Comparison of ENCODE assay signal across 1 cellular context in genomic region chr17:34979650-34980352, GRCh38.
A peak's percentile ranks its signal among the peaks of the same experiment; 100 is the strongest.
TF ChIP-seq lines count a peak whose summit lies in the region.

No MANE protein-coding gene starts in this region.

TF ChIP-seq in SK-N-SH, 30 proteins besides CTCF, POLR2A, EP300 and RAD21 (continued from another document):
- TF ChIP-seq REST (IDR thresholded peaks at IDR 0.05; ENCODE audit: low read depth, low read length) (no peak), POLR2AphosphoS5 (IDR thresholded peaks at IDR 0.05; ENCODE audit: low read depth, low read length) (0 out of 2 replicates have a peak, but pooled peaks have one; percentile 53), RFX5 (IDR thresholded peaks at IDR 0.05; ENCODE audit: low read length) (no peak), TCF12 (IDR thresholded peaks at IDR 0.05) (no peak)
- TF ChIP-seq, protein P1, sequence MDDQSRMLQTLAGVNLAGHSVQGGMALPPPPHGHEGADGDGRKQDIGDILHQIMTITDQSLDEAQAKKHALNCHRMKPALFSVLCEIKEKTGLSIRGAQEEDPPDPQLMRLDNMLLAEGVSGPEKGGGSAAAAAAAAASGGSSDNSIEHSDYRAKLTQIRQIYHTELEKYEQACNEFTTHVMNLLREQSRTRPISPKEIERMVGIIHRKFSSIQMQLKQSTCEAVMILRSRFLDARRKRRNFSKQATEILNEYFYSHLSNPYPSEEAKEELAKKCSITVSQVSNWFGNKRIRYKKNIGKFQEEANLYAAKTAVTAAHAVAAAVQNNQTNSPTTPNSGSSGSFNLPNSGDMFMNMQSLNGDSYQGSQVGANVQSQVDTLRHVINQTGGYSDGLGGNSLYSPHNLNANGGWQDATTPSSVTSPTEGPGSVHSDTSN (IDR thresholded peaks at IDR 0.05), result no peak
- TF ChIP-seq, protein P2, sequence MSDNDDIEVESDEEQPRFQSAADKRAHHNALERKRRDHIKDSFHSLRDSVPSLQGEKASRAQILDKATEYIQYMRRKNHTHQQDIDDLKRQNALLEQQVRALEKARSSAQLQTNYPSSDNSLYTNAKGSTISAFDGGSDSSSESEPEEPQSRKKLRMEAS (IDR thresholded peaks at IDR 0.05; ENCODE audit: low read depth), result no peak
